In the genomic region with DNA sequence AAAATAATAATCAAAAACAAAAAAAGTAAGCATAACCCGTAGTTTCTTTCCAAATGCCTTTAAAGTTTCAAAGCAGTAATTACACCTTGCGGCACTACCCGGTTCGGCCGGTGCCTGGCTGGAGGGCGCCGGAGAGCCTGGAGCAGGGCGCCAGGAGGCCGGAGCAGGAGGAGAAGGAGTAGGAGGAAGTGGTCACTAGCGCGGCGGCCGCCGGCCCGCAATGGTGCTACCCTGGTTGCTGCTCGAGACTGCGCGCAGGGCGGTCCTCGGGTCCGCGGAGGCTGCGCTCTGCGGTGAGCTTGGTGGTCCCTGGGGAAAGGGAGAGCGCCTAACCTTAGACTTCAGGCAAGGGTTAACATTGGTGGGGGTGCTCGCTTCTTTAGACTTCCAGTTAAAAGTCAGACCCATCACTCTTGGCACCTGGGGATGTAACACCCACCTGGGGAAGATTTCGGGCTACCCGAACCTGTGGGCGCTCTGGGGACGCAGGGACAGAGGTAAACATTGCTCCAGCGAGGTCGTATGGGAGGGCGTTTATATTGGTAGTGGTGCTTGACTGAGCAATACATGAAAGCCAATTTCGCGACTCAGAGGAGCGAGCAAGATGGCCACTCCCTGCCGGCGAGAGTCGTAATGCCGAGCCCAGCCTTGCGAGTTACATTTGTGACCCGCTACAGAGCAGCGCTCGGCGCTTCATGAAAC, we compare ENCODE assay signal across 8 cellular contexts. TPM values are rescaled to one million over a fixed set of nuclear protein-coding genes. Genes with fewer than 3 reads are reported as not detected.
DNase-seq lines count a peak whose midpoint lies in the region; ATAC-seq, FAIRE-seq and TF ChIP-seq lines count a peak whose summit lies in the region.

No MANE protein-coding gene starts in this region.

- H3K36me3 ChIP-seq in ascending aorta (no peaks in the 10 kb centered on the region), rectal smooth muscle tissue (ENCODE audit: control insufficient read depth, insufficient read depth, low read length) (no peaks in the 10 kb centered on the region)

- intact Hi-C loops in ascending aorta (cut with DNase I) (no loop called here), right cardiac atrium (cut with DNase I) (loop anchor here in 1 of 4 donors (10.0 kb wide), 1 partner anchor 86 kb away; no protein-coding TSS in a partner anchor)

- ATAC-seq in HG02970 (IDR thresholded peaks at IDR 0.05; ENCODE audit: low FRiP score, unreplicated experiment): peak; percentile 91
- peak; percentile 98 for ATAC-seq in right cardiac atrium

- no peaks in the 10 kb centered on the region for H3K9me3 ChIP-seq in ascending aorta
- no peaks in the 10 kb centered on the region for H3K9me3 ChIP-seq in right cardiac atrium (ENCODE audit: control insufficient read depth, low read length)

- H3K27ac ChIP-seq in ascending aorta (peak overlapping the region; percentile 92 to 94), right cardiac atrium (ENCODE audit: low read length) (peak overlapping the region; percentile 69), rectal smooth muscle tissue (ENCODE audit: low read depth, low read length) (peak overlapping the region; percentile 88)

- peak; percentile 76 to 96 (median 93) for TF ChIP-seq CTCF in ascending aorta (IDR thresholded peaks at IDR 0.05)

- H3K4me1 ChIP-seq in ascending aorta (peaks cover 0 to 3% of the 10 kb centered on the region in 2 donors), right cardiac atrium (ENCODE audit: control insufficient read depth, insufficient read depth, low read length) (no peaks in the 10 kb centered on the region), rectal smooth muscle tissue (ENCODE audit: control insufficient read depth, insufficient read depth, low read length) (peaks cover 8% of the 10 kb centered on the region)

- DNase-seq in 8988T (peak; percentile 65), GM18507 (ENCODE audit: extremely low spot score, insufficient read length, low read depth) (peak; percentile 79), NCI-H187 treated with DMSO at 0.1 percent for 48 hours (lab: John Stamatoyannopoulos, UW) (peak; percentile 34), T-helper 22 cell (ENCODE audit: low read depth) (peak; percentile 43), ascending aorta (ENCODE audit: low spot score in 2 of 2) (peak; percentile 67 to 93), right cardiac atrium (peak; percentile 86 to 95 (median 94))

- H3K4me3 ChIP-seq in ascending aorta (peak overlapping the region; percentile 67 to 96), right cardiac atrium (ENCODE audit: low read length) (peak overlapping the region; percentile 92), rectal smooth muscle tissue (ENCODE audit: low read length) (peak overlapping the region; percentile 89)

- peak; percentile 85 for FAIRE-seq in GM18507 (lab: Jason Lieb, UNC)

- H3K27me3 ChIP-seq in ascending aorta: no peaks in the 10 kb centered on the region
- H3K27me3 ChIP-seq in right cardiac atrium (ENCODE audit: control insufficient read depth, insufficient read depth): no peaks in the 10 kb centered on the region
- H3K27me3 ChIP-seq in rectal smooth muscle tissue (ENCODE audit: control insufficient read depth, insufficient read depth, low read length): no peaks in the 10 kb centered on the region

- under 1% methylated on average over 45 of the region's 45 CpGs for WGBS in right cardiac atrium

- H3K9ac ChIP-seq in rectal smooth muscle tissue (ENCODE audit: low read length): peak overlapping the region; percentile 50

RNA-seq across cellular contexts. Expression of a gene that starts 5.8 kb away (rescaled TPM):
- total RNA-seq in ascending aorta: 6.0 TPM
- total RNA-seq in right cardiac atrium: 10 to 100 TPM; 10.1 to 12.6 (median 10.6) TPM
- 4.1 TPM for polyA plus RNA-seq in right cardiac atrium

RNA-seq across cellular contexts. Expression of a gene that starts 47.5 kb away (rescaled TPM):
- total RNA-seq in ascending aorta: 29.9 TPM
- total RNA-seq in right cardiac atrium: 10 to 100 TPM; 19.8 to 28.4 (median 21.8) TPM
- 17.4 TPM for polyA plus RNA-seq in right cardiac atrium

Comparison
In these comparisons a context has a peak if more than half of its experiments do, and no peak if none do; other contexts are left out.
1. Peak in every context shown above with its lines: DNase-seq, ATAC-seq, H3K4me3 ChIP-seq and H3K27ac ChIP-seq.
2. DNase-seq: peak in every context shown above with its lines; median percentile 94 in right cardiac atrium; 80 in ascending aorta; 79 in GM18507; 65 in 8988T; 43 in T-helper 22 cell; 34 in NCI-H187 treated with DMSO at 0.1 percent for 48 hours.